In genomic region chrX:120468825-120469525, GRCh38 we compare ENCODE assay signal across 8 cellular contexts. TPM values are rescaled to one million over a fixed set of nuclear protein-coding genes. Genes with fewer than 3 reads are reported as not detected.
DNase-seq lines count a peak whose midpoint lies in the region; ATAC-seq and TF ChIP-seq lines count a peak whose summit lies in the region.

Gene LAMP2 (minus strand): TSS chrX:120469296. CDS start chrX:120469169, 127 bp downstream.

- H3K27ac ChIP-seq in CD4-positive, CD25-positive, alpha-beta regulatory T cell (ENCODE audit: insufficient read depth, low read length, poor library complexity, severe bottlenecking): peak within 1 kb of the TSS; percentile 76
- peak within 1 kb of the TSS; percentile 90 to 96 for H3K27ac ChIP-seq in liver (ENCODE audit: low read depth in 1 of 2, low read length in 2 of 2)

- H3K4me1 Mint-ChIP-seq in CD4-positive, CD25-positive, alpha-beta regulatory T cell: peaks cover 0 to 42% (median 26%) of the 10 kb centered on the region in 4 donors

- peaks cover 7% of the 10 kb centered on the region for H3K4me1 ChIP-seq in CD4-positive, CD25-positive, alpha-beta regulatory T cell (ENCODE audit: control insufficient read depth, insufficient read depth, low read length, poor library complexity, severe bottlenecking)
- peaks cover 0 to 20% (median 8%) of the 10 kb centered on the region in 4 donors for H3K4me1 ChIP-seq in liver (ENCODE audit: control insufficient read depth in 4 of 4, insufficient read depth in 4 of 4, low read length in 3 of 4)

- no peaks in the 10 kb centered on the region for H3K36me3 Mint-ChIP-seq in CD4-positive, CD25-positive, alpha-beta regulatory T cell

- peaks cover 0 to 2% (median 0%) of the 10 kb centered on the region in 7 donors for H3K9me3 Mint-ChIP-seq in CD4-positive, CD25-positive, alpha-beta regulatory T cell

- H3K9ac ChIP-seq in liver (ENCODE audit: low read depth in 1 of 2, low read length in 2 of 2): peak within 1 kb of the TSS; percentile 67 to 96

- TF ChIP-seq CTCF in liver (IDR thresholded peaks at IDR 0.05; ENCODE audit: low read depth, low read length, missing input control): no peak

- H3K27me3 ChIP-seq in CD4-positive, CD25-positive, alpha-beta regulatory T cell (ENCODE audit: control insufficient read depth, insufficient read depth, low read length): no peaks in the 10 kb centered on the region
- no peaks in the 10 kb centered on the region for H3K27me3 ChIP-seq in liver (ENCODE audit: control insufficient read depth in 4 of 4, insufficient read depth in 4 of 4, low read length in 3 of 4)

- TF ChIP-seq RAD21 in liver (IDR thresholded peaks at IDR 0.05): no peak

- H3K27me3 Mint-ChIP-seq in CD4-positive, CD25-positive, alpha-beta regulatory T cell: no peaks in the 10 kb centered on the region

- peak within 1 kb of the TSS; percentile 84 for H3K4me3 ChIP-seq in CD4-positive, CD25-positive, alpha-beta regulatory T cell (ENCODE audit: low read depth, low read length)
- peak within 1 kb of the TSS; percentile 69 to 85 (median 79) for H3K4me3 ChIP-seq in liver (ENCODE audit: low read depth in 1 of 3, low read length in 3 of 3)

- peak within 1 kb of the TSS; percentile 91 to 95 (median 95) for H3K27ac Mint-ChIP-seq in CD4-positive, CD25-positive, alpha-beta regulatory T cell

- H3K4me3 Mint-ChIP-seq in CD4-positive, CD25-positive, alpha-beta regulatory T cell: peak within 1 kb of the TSS; percentile 93 to 96 (median 96)

- no peaks in the 10 kb centered on the region for H3K9me3 ChIP-seq in CD4-positive, CD25-positive, alpha-beta regulatory T cell (ENCODE audit: control insufficient read depth in 2 of 2, low read length in 2 of 2)
- no peaks in the 10 kb centered on the region for H3K9me3 ChIP-seq in liver (ENCODE audit: control insufficient read depth in 4 of 4, low read length in 3 of 4)

- ATAC-seq in CD4-positive, CD25-positive, alpha-beta regulatory T cell (ENCODE audit: low read depth in 2 of 2): peak; percentile 98
- peak; percentile 99 for ATAC-seq in GM19452 (IDR thresholded peaks at IDR 0.05; ENCODE audit: unreplicated experiment)
- ATAC-seq in HG03575 (IDR thresholded peaks at IDR 0.05; ENCODE audit: extremely low read depth, insufficient number of reproducible peaks, low FRiP score, unreplicated experiment): peak; percentile 58

- under 1% methylated on average over 50 of the region's 50 CpGs for WGBS in liver

- peak; percentile 76 to 86 (median 78) for DNase-seq in CD4-positive, CD25-positive, alpha-beta regulatory T cell
- DNase-seq in NCI-H82 (lab: John Stamatoyannopoulos, UW): peak; percentile 96
- peak; percentile 79 to 85 for DNase-seq in activated CD4-positive, alpha-beta T cell treated with anti-CD3 and anti-CD28 coated beads, Interleukin-2, amount 50 U/mL, for 48 hours
- peak; percentile 85 for DNase-seq in dermis blood vessel endothelial cell
- peak; percentile 79 for DNase-seq in stimulated activated CD4-positive, alpha-beta T cell treated with anti-CD3 and anti-CD28 coated beads, Interleukin-4, amount 100 ng/mL, for 1 hour

- no peaks in the 10 kb centered on the region for H3K36me3 ChIP-seq in CD4-positive, CD25-positive, alpha-beta regulatory T cell (ENCODE audit: control insufficient read depth, insufficient read depth, low read length)
- H3K36me3 ChIP-seq in liver (ENCODE audit: control insufficient read depth in 4 of 4, insufficient read depth in 3 of 4, low read depth in 1 of 4, low read length in 3 of 4): no peaks in the 10 kb centered on the region

TF ChIP-seq in liver, 16 proteins besides CTCF, POLR2A, EP300 and RAD21:
- TF ChIP-seq FOXA2 (IDR thresholded peaks at IDR 0.05) (no peak), HNF4A (conservative IDR thresholded peaks at IDR 0.05) (no peak), NR2F2 (IDR thresholded peaks at IDR 0.05) (peak; percentile 31), EGR1 (IDR thresholded peaks at IDR 0.05; ENCODE audit: low read depth in 2 of 2) (no peak), TAF1 (conservative IDR thresholded peaks at IDR 0.05) (peak; percentile 92), RXRA (IDR thresholded peaks at IDR 0.05) (peak; percentile 5 to 25), GABPA (IDR thresholded peaks at IDR 0.05 in 1 of 2, conservative IDR thresholded peaks at IDR 0.05 in 1 of 2) (no peak), FOXA1 (IDR thresholded peaks at IDR 0.05) (no peak), JUND (IDR thresholded peaks at IDR 0.05) (peak in 1 of 2 donors; percentile 14), YY1 (IDR thresholded peaks at IDR 0.05) (peak; percentile 42), SP1 (IDR thresholded peaks at IDR 0.05) (no peak), HNF4G (IDR thresholded peaks at IDR 0.05) (no peak), ATF3 (IDR thresholded peaks at IDR 0.05) (no peak), ZBTB33 (IDR thresholded peaks at IDR 0.05) (no peak)
- TF ChIP-seq, protein P1, sequence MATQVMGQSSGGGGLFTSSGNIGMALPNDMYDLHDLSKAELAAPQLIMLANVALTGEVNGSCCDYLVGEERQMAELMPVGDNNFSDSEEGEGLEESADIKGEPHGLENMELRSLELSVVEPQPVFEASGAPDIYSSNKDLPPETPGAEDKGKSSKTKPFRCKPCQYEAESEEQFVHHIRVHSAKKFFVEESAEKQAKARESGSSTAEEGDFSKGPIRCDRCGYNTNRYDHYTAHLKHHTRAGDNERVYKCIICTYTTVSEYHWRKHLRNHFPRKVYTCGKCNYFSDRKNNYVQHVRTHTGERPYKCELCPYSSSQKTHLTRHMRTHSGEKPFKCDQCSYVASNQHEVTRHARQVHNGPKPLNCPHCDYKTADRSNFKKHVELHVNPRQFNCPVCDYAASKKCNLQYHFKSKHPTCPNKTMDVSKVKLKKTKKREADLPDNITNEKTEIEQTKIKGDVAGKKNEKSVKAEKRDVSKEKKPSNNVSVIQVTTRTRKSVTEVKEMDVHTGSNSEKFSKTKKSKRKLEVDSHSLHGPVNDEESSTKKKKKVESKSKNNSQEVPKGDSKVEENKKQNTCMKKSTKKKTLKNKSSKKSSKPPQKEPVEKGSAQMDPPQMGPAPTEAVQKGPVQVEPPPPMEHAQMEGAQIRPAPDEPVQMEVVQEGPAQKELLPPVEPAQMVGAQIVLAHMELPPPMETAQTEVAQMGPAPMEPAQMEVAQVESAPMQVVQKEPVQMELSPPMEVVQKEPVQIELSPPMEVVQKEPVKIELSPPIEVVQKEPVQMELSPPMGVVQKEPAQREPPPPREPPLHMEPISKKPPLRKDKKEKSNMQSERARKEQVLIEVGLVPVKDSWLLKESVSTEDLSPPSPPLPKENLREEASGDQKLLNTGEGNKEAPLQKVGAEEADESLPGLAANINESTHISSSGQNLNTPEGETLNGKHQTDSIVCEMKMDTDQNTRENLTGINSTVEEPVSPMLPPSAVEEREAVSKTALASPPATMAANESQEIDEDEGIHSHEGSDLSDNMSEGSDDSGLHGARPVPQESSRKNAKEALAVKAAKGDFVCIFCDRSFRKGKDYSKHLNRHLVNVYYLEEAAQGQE (IDR thresholded peaks at IDR 0.05): peak; percentile 92
- TF ChIP-seq, protein P2, sequence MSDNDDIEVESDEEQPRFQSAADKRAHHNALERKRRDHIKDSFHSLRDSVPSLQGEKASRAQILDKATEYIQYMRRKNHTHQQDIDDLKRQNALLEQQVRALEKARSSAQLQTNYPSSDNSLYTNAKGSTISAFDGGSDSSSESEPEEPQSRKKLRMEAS (IDR thresholded peaks at IDR 0.05): peak; percentile 16

RNA-seq across cellular contexts. Expression of gene LAMP2, which starts in this region (rescaled TPM):
- total RNA-seq in CD4-positive, CD25-positive, alpha-beta regulatory T cell: 27.1 TPM
- 100 to 1,000 TPM in 3 of 4 donors, 10 to 100 TPM in 1; 92.2 to 128 (median 117) TPM for polyA plus RNA-seq in CD4-positive, CD25-positive, alpha-beta regulatory T cell
- 125 and 139 TPM in 2 replicates for total RNA-seq in dermis blood vessel endothelial cell
- 100 to 1,000 TPM in 1 of 2 donors, 10 to 100 TPM in 1; 80.0 to 111 TPM for total RNA-seq in liver
- polyA plus RNA-seq in liver: 100 to 1,000 TPM; 128 to 140 TPM

Comparison
In these comparisons a context has a peak if more than half of its experiments do, and no peak if none do; other contexts are left out.
1. Peak in every context shown above with its lines: DNase-seq, ATAC-seq, H3K4me3 ChIP-seq and H3K27ac ChIP-seq.